Comparison of ENCODE assay signal across 31 cellular contexts in the genomic region with DNA sequence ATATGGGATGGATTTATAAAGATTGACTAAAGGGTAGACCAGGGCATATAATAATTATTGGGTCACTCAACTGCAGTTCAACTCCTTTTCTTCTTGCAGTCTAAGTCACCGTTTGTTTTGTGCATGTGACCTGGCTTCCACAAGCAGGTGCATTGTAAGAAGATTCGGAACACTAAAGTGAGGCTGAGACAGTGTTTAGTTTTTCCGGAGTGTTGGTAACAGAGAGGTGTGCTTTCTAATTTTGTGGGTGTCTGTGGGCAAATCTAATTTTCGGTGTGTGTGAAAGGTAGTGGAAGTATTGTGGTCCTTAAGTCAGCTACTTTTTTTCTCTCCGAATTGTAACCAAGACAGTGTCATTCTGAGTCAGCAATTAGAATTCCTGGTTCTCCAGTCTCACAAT.
"Had no signal": no experiment of that assay in that cellular context is flagged by ENCODE, and none has a peak within 500 bp of the region (broad histone marks: within the 10 kb centered on the region; RNA-seq: fewer than 3 reads in every experiment).

No MANE protein-coding gene starts in this region.

- H3K4me1 Mint-ChIP-seq: naive B cell; naive thymus-derived CD8-positive, alpha-beta T cell; nephron progenitor cell; neural crest cell; stimulated activated effector memory CD8-positive, alpha-beta T cell treated with anti-CD3 and anti-CD28 coated beads, Interleukin-12 subunit alpha, Interleukin-12 subunit beta, amount 100 ng/mL, for 72 hours; stimulated activated naive B cell treated with anti-CD40 and anti-IgM and Interleukin-4, amounts not matched to agents 10 μg/mL and 1 μg/mL and 100 μg/mL, for 72 hours; stimulated activated naive CD8-positive, alpha-beta T cell treated with anti-CD3 and anti-CD28 coated beads, Interleukin-15, amount 100 ng/mL, for 72 hours had no signal

- H3K27me3 ChIP-seq: ovary, right lobe of liver, sigmoid colon, suprapubic skin, testis, tibial artery, transverse colon, upper lobe of right lung, uterus had no signal

- H3K27me3 Mint-ChIP-seq: naive B cell; naive thymus-derived CD8-positive, alpha-beta T cell; natural killer cell treated with Interleukin-12 subunit alpha and Interleukin-12 subunit beta and Interleukin-15 and Interleukin-18, amount 100 ng/mL, for 72 hours; progenitor cell of endocrine pancreas; stimulated activated naive B cell treated with anti-CD40 and anti-IgM and Interleukin-4, amounts not matched to agents 10 μg/mL and 1 μg/mL and 100 μg/mL, for 72 hours; stimulated activated naive CD8-positive, alpha-beta T cell treated with anti-CD3 and anti-CD28 coated beads, Interleukin-15, amount 100 ng/mL, for 72 hours; type B pancreatic cell had no signal

- H3K9me3 Mint-ChIP-seq: nephron progenitor cell, neural crest cell, type B pancreatic cell had no signal

- H3K79me2 ChIP-seq: parathyroid adenoma had no signal

- ATAC-seq: naive thymus-derived CD8-positive, alpha-beta T cell; natural killer cell treated with Interleukin-12 subunit alpha and Interleukin-12 subunit beta and Interleukin-15 and Interleukin-18, amount 100 ng/mL, for 72 hours; psoas muscle; right cardiac atrium; right lobe of liver; stimulated activated effector memory CD8-positive, alpha-beta T cell treated with anti-CD3 and anti-CD28 coated beads, Interleukin-12 subunit alpha, Interleukin-12 subunit beta, amount 100 ng/mL, for 72 hours; stimulated activated naive B cell treated with anti-CD40 and anti-IgM and Interleukin-4, amounts not matched to agents 10 μg/mL and 1 μg/mL and 100 μg/mL, for 72 hours; stimulated activated naive CD8-positive, alpha-beta T cell treated with anti-CD3 and anti-CD28 coated beads, Interleukin-15, amount 100 ng/mL, for 72 hours; upper lobe of right lung had no signal

- H3K4me3 ChIP-seq: ovary, psoas muscle, right lobe of liver, sigmoid colon, suprapubic skin, testis, tibial artery, transverse colon, upper lobe of right lung, uterus had no signal

- H3K27ac ChIP-seq: ovary, parathyroid adenoma, psoas muscle, right lobe of liver, sigmoid colon, suprapubic skin, testis, tibial artery, transverse colon, upper lobe of right lung, uterus had no signal

- H3K27ac Mint-ChIP-seq: naive B cell; naive thymus-derived CD8-positive, alpha-beta T cell; natural killer cell treated with Interleukin-12 subunit alpha and Interleukin-12 subunit beta and Interleukin-15 and Interleukin-18, amount 100 ng/mL, for 72 hours; nephron progenitor cell; progenitor cell of endocrine pancreas; stimulated activated effector memory CD8-positive, alpha-beta T cell treated with anti-CD3 and anti-CD28 coated beads, Interleukin-12 subunit alpha, Interleukin-12 subunit beta, amount 100 ng/mL, for 72 hours; stimulated activated naive B cell treated with anti-CD40 and anti-IgM and Interleukin-4, amounts not matched to agents 10 μg/mL and 1 μg/mL and 100 μg/mL, for 72 hours; stimulated activated naive CD8-positive, alpha-beta T cell treated with anti-CD3 and anti-CD28 coated beads, Interleukin-15, amount 100 ng/mL, for 72 hours; type B pancreatic cell had no signal

- H2AFZ ChIP-seq: parathyroid adenoma had no signal

- H3K4me1 ChIP-seq: parathyroid adenoma, psoas muscle, right lobe of liver, sigmoid colon, suprapubic skin, testis, tibial artery, transverse colon, upper lobe of right lung, uterus had no signal

- H3K36me3 ChIP-seq: ovary, right lobe of liver, sigmoid colon, suprapubic skin, tibial artery, transverse colon, upper lobe of right lung, uterus had no signal

- H3K4me3 Mint-ChIP-seq: naive B cell; naive thymus-derived CD8-positive, alpha-beta T cell; natural killer cell treated with Interleukin-12 subunit alpha and Interleukin-12 subunit beta and Interleukin-15 and Interleukin-18, amount 100 ng/mL, for 72 hours; nephron progenitor cell; neural crest cell; stimulated activated effector memory CD8-positive, alpha-beta T cell treated with anti-CD3 and anti-CD28 coated beads, Interleukin-12 subunit alpha, Interleukin-12 subunit beta, amount 100 ng/mL, for 72 hours; stimulated activated naive B cell treated with anti-CD40 and anti-IgM and Interleukin-4, amounts not matched to agents 10 μg/mL and 1 μg/mL and 100 μg/mL, for 72 hours; stimulated activated naive CD8-positive, alpha-beta T cell treated with anti-CD3 and anti-CD28 coated beads, Interleukin-15, amount 100 ng/mL, for 72 hours; type B pancreatic cell had no signal

- H3K9me3 ChIP-seq: ovary, psoas muscle, right lobe of liver, sigmoid colon, suprapubic skin, testis, tibial artery, transverse colon, upper lobe of right lung, uterus had no signal

- DNase-seq: naive B cell; naive thymus-derived CD8-positive, alpha-beta T cell; nephron progenitor cell; occipital lobe; ovary; posterior cingulate gyrus; psoas muscle; right cardiac atrium; right lobe of liver; sigmoid colon; small intestine; stimulated activated CD4-positive, alpha-beta T cell treated with anti-CD3 and anti-CD28 coated beads, Interleukin-15, amount 100 ng/mL, for 24 hours; stimulated activated CD4-positive, alpha-beta T cell treated with anti-CD3 and anti-CD28 coated beads, Interleukin-2, amount 100 ng/mL, for 24 hours; stimulated activated CD4-positive, alpha-beta T cell treated with anti-CD3 and anti-CD28 coated beads, Interleukin-2, amount 100 ng/mL, for 48 hours; stimulated activated CD4-positive, alpha-beta T cell treated with anti-CD3 and anti-CD28 coated beads, Interleukin-4, amount 100 ng/mL, for 24 hours; stimulated activated naive B cell treated with anti-CD40 and anti-IgM and Interleukin-4, amounts not matched to agents 10 μg/mL and 1 μg/mL and 100 μg/mL, for 72 hours; stimulated activated naive CD4-positive, alpha-beta T cell treated with Interleukin-2 at 50 U/mL for 16 hours; stimulated activated naive CD8-positive, alpha-beta T cell treated with anti-CD3 and anti-CD28 coated beads, Interleukin-15, amount 100 ng/mL, for 72 hours; substantia nigra; testis; tibial artery; transverse colon; upper lobe of right lung; uterus had no signal

- H3K9ac ChIP-seq: parathyroid adenoma had no signal

- H3K36me3 Mint-ChIP-seq: naive B cell; naive thymus-derived CD8-positive, alpha-beta T cell; stimulated activated effector memory CD8-positive, alpha-beta T cell treated with anti-CD3 and anti-CD28 coated beads, Interleukin-12 subunit alpha, Interleukin-12 subunit beta, amount 100 ng/mL, for 72 hours; stimulated activated naive B cell treated with anti-CD40 and anti-IgM and Interleukin-4, amounts not matched to agents 10 μg/mL and 1 μg/mL and 100 μg/mL, for 72 hours; type B pancreatic cell had no signal
